Comparison of ENCODE assay signal across 8 cellular contexts in the genomic region with DNA sequence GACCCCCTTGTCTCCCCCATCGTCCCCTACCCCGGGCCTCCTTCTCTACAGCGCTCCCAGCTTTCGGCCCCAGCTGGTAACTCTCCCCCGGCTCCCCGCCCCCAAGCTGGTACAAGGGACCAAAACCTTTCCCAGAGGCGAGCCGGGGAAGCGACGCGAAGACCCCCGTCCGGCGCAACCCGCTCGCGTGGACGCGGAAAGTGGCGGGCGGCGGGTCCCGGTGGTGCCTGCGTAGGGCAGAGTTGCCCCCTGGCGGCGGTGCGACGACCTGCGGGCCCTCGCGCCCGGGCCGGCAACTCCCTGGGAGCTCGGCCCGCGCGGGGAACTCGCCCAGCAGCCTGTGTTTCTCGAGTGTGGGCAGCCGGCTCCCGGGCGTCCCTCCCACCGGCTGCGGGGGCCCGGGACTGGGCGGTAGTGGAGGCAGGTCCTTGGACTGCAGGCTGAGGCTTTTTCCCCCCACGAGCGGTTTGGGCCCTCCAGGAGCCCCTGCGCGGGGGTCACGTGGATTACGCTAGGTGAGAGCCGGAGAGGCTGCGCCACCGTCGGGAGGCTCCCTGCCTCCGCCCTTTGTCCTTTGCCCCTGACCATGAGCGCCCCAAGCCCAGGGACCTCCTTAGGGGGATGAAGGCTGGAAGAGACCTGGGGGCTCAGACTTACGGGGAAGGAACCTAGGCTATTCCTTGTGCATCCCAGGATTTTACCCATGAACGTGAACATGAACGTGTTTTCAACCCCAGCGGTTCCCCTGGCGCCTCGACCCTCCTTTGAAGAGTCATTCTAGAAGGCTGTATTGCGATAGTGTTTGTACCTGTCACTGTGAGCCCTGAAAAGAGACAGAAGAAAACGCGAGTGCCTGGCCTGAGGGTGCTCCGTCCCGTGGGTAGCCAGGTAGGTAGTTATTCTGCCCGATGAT. TPM values are rescaled to one million over a fixed set of nuclear protein-coding genes. Genes with fewer than 3 reads are reported as not detected.
DNase-seq lines count a peak whose midpoint lies in the region; ATAC-seq and TF ChIP-seq lines count a peak whose summit lies in the region.

No MANE protein-coding gene starts in this region.

- peaks cover 75 to 85% (median 78%) of the 10 kb centered on the region in 3 donors for H3K27me3 Mint-ChIP-seq in CD14-positive monocyte (ENCODE audit: low read depth in 3 of 3)

- DNase-seq in CD14-positive monocyte (ENCODE audit: low spot score): peak; percentile 48
- DNase-seq in T-helper 22 cell (ENCODE audit: low read depth): peak; percentile 42
- peak; percentile 86 for DNase-seq in astrocyte of the hippocampus (ENCODE audit: low read depth, low spot score)
- DNase-seq in islet precursor cell: peak; percentile 80
- peak; percentile 69 to 77 for DNase-seq in stimulated activated CD4-positive, alpha-beta T cell treated with anti-CD3 and anti-CD28 coated beads, Interleukin-2, amount 100 ng/mL, for 48 hours

- no peak overlapping the region for H3K27ac Mint-ChIP-seq in CD14-positive monocyte

- ATAC-seq in HG02642 (IDR thresholded peaks at IDR 0.05; ENCODE audit: poor library complexity, unreplicated experiment) (peak; percentile 34), GM21529 (IDR thresholded peaks at IDR 0.05; ENCODE audit: unreplicated experiment) (no peak), GM18907 (IDR thresholded peaks at IDR 0.05; ENCODE audit: unreplicated experiment) (no peak)

- peaks cover 3 to 45% (median 29%) of the 10 kb centered on the region in 7 donors for H3K9me3 Mint-ChIP-seq in CD14-positive monocyte

- intact Hi-C loops in CD14-positive monocyte (cut with micrococcal nuclease): loop anchor here in 1 of 2 donors (5.0 kb wide), 1 partner anchor 234 kb away; no protein-coding TSS in a partner anchor

- peak overlapping the region in 1 of 2 donors; percentile 91 for H3K4me3 Mint-ChIP-seq in CD14-positive monocyte

- peaks cover 24% of the 10 kb centered on the region for H3K4me1 Mint-ChIP-seq in CD14-positive monocyte

- TF ChIP-seq CTCF in CD14-positive monocyte (IDR thresholded peaks at IDR 0.05): peak; percentile 90

- H3K36me3 Mint-ChIP-seq in CD14-positive monocyte: peaks cover 12 to 17% of the 10 kb centered on the region in 2 donors

RNA-seq across cellular contexts. Expression of a gene that starts 2.9 kb away (rescaled TPM):
- not detected for polyA plus RNA-seq in CD14-positive monocyte

RNA-seq across cellular contexts. Expression of a gene that starts 46.8 kb away (rescaled TPM):
- polyA plus RNA-seq in CD14-positive monocyte: 100 to 1,000 TPM; 512 to 559 TPM
